Comparison of ENCODE assay signal across 3 cellular contexts in the genomic region with DNA sequence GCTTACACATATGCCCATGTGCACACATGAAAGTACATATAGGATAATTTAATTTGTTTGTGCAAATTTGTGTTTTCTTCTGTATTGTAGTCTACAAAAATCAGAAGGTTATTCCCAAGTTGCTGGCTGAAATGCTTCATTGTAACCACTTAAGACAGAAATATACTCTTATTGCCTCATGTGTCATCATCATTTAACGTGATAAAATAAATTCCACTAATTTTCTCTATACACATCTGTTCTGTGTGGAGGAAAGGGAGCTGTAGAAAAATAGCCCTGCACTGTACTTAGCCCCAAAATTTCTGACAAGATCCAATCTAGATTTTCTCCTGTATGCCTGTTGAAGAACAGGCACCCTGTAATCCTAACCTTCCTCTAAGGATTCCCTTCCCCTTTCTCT.
TF ChIP-seq lines count a peak whose summit lies in the region.

No MANE protein-coding gene starts in this region.

TF ChIP-seq in SK-N-SH, 30 proteins besides CTCF, POLR2A, EP300 and RAD21 (continued from another document):
- TF ChIP-seq, protein P1, sequence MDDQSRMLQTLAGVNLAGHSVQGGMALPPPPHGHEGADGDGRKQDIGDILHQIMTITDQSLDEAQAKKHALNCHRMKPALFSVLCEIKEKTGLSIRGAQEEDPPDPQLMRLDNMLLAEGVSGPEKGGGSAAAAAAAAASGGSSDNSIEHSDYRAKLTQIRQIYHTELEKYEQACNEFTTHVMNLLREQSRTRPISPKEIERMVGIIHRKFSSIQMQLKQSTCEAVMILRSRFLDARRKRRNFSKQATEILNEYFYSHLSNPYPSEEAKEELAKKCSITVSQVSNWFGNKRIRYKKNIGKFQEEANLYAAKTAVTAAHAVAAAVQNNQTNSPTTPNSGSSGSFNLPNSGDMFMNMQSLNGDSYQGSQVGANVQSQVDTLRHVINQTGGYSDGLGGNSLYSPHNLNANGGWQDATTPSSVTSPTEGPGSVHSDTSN (IDR thresholded peaks at IDR 0.05) = peak; percentile 29; the same call in 1 of the 2 replicates

TF ChIP-seq in SK-N-SH treated with all-trans-retinoic acid at 6 μM for 48 hours, 23 proteins besides CTCF, POLR2A, EP300 and RAD21 (continued from another document):
- no peak for TF ChIP-seq ISL1 (CRISPR knock-in tag; IDR thresholded peaks at IDR 0.05)
- TF ChIP-seq, protein P2, sequence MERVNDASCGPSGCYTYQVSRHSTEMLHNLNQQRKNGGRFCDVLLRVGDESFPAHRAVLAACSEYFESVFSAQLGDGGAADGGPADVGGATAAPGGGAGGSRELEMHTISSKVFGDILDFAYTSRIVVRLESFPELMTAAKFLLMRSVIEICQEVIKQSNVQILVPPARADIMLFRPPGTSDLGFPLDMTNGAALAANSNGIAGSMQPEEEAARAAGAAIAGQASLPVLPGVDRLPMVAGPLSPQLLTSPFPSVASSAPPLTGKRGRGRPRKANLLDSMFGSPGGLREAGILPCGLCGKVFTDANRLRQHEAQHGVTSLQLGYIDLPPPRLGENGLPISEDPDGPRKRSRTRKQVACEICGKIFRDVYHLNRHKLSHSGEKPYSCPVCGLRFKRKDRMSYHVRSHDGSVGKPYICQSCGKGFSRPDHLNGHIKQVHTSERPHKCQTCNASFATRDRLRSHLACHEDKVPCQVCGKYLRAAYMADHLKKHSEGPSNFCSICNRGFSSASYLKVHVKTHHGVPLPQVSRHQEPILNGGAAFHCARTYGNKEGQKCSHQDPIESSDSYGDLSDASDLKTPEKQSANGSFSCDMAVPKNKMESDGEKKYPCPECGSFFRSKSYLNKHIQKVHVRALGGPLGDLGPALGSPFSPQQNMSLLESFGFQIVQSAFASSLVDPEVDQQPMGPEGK (CRISPR knock-in tag; IDR thresholded peaks at IDR 0.05; ENCODE audit: borderline replicate concordance) = no peak
- no peak for TF ChIP-seq ZFP3 (CRISPR knock-in tag; IDR thresholded peaks at IDR 0.05)
- TF ChIP-seq TOX (CRISPR knock-in tag; IDR thresholded peaks at IDR 0.05; ENCODE audit: borderline replicate concordance) = no peak
- TF ChIP-seq, protein P3, sequence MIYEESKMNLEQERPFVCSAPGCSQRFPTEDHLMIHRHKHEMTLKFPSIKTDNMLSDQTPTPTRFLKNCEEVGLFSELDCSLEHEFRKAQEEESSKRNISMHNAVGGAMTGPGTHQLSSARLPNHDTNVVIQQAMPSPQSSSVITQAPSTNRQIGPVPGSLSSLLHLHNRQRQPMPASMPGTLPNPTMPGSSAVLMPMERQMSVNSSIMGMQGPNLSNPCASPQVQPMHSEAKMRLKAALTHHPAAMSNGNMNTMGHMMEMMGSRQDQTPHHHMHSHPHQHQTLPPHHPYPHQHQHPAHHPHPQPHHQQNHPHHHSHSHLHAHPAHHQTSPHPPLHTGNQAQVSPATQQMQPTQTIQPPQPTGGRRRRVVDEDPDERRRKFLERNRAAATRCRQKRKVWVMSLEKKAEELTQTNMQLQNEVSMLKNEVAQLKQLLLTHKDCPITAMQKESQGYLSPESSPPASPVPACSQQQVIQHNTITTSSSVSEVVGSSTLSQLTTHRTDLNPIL (CRISPR knock-in tag; IDR thresholded peaks at IDR 0.05; ENCODE audit: low read depth) = no peak
- TF ChIP-seq, protein P4, sequence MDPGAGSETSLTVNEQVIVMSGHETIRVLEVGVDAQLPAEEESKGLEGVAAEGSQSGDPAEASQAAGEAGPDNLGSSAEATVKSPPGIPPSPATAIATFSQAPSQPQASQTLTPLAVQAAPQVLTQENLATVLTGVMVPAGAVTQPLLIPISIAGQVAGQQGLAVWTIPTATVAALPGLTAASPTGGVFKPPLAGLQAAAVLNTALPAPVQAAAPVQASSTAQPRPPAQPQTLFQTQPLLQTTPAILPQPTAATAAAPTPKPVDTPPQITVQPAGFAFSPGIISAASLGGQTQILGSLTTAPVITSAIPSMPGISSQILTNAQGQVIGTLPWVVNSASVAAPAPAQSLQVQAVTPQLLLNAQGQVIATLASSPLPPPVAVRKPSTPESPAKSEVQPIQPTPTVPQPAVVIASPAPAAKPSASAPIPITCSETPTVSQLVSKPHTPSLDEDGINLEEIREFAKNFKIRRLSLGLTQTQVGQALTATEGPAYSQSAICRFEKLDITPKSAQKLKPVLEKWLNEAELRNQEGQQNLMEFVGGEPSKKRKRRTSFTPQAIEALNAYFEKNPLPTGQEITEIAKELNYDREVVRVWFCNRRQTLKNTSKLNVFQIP (CRISPR knock-in tag; IDR thresholded peaks at IDR 0.05; ENCODE audit: borderline replicate concordance, low read depth) = no peak
- no peak for TF ChIP-seq GLIS3 (CRISPR knock-in tag; IDR thresholded peaks at IDR 0.05)
- no peak for TF ChIP-seq SNAI2 (CRISPR knock-in tag; IDR thresholded peaks at IDR 0.05)
- TF ChIP-seq PPARA (CRISPR knock-in tag; IDR thresholded peaks at IDR 0.05; ENCODE audit: borderline replicate concordance) = no peak
- no peak for TF ChIP-seq BACH2 (CRISPR knock-in tag; IDR thresholded peaks at IDR 0.05; ENCODE audit: borderline replicate concordance)
- TF ChIP-seq OSR1 (CRISPR knock-in tag; IDR thresholded peaks at IDR 0.05) = no peak
- TF ChIP-seq ZNF565 (CRISPR knock-in tag; conservative IDR thresholded peaks at IDR 0.05; ENCODE audit: low read depth) = no peak
- TF ChIP-seq, protein P5, sequence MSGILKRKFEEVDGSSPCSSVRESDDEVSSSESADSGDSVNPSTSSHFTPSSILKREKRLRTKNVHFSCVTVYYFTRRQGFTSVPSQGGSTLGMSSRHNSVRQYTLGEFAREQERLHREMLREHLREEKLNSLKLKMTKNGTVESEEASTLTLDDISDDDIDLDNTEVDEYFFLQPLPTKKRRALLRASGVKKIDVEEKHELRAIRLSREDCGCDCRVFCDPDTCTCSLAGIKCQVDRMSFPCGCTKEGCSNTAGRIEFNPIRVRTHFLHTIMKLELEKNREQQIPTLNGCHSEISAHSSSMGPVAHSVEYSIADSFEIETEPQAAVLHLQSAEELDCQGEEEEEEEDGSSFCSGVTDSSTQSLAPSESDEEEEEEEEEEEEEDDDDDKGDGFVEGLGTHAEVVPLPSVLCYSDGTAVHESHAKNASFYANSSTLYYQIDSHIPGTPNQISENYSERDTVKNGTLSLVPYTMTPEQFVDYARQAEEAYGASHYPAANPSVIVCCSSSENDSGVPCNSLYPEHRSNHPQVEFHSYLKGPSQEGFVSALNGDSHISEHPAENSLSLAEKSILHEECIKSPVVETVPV (CRISPR knock-in tag; IDR thresholded peaks at IDR 0.05) = no peak
- no peak for TF ChIP-seq ZC3H10 (CRISPR knock-in tag; IDR thresholded peaks at IDR 0.05)

TF ChIP-seq in K562, 482 proteins besides CTCF, POLR2A, EP300 and RAD21:
- TF ChIP-seq, protein P6, sequence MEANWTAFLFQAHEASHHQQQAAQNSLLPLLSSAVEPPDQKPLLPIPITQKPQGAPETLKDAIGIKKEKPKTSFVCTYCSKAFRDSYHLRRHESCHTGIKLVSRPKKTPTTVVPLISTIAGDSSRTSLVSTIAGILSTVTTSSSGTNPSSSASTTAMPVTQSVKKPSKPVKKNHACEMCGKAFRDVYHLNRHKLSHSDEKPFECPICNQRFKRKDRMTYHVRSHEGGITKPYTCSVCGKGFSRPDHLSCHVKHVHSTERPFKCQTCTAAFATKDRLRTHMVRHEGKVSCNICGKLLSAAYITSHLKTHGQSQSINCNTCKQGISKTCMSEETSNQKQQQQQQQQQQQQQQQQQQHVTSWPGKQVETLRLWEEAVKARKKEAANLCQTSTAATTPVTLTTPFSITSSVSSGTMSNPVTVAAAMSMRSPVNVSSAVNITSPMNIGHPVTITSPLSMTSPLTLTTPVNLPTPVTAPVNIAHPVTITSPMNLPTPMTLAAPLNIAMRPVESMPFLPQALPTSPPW (CRISPR knock-in tag; IDR thresholded peaks at IDR 0.05) = no peak
- TF ChIP-seq, protein P7, sequence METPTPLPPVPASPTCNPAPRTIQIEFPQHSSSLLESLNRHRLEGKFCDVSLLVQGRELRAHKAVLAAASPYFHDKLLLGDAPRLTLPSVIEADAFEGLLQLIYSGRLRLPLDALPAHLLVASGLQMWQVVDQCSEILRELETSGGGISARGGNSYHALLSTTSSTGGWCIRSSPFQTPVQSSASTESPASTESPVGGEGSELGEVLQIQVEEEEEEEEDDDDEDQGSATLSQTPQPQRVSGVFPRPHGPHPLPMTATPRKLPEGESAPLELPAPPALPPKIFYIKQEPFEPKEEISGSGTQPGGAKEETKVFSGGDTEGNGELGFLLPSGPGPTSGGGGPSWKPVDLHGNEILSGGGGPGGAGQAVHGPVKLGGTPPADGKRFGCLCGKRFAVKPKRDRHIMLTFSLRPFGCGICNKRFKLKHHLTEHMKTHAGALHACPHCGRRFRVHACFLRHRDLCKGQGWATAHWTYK (CRISPR knock-in tag; IDR thresholded peaks at IDR 0.05) = no peak
- TF ChIP-seq CEBPG (CRISPR knock-in tag; IDR thresholded peaks at IDR 0.05) (no peak), CEBPG (tag; conservative IDR thresholded peaks at IDR 0.05 in 1 of 2, IDR thresholded peaks at IDR 0.05 in 1 of 2) (peak in 1 of 2 experiments; percentile 55; a peak in 2 of 4 replicates)
